In genomic region chr16:66954097-66954659, GRCh38 we compare ENCODE assay signal across 1 cellular context.
TF ChIP-seq lines count a peak whose summit lies in the region.

No MANE protein-coding gene starts in this region.

TF ChIP-seq in K562, 482 proteins besides CTCF, POLR2A, EP300 and RAD21 (continues in another document):
- TF ChIP-seq ZBTB49 (CRISPR knock-in tag; IDR thresholded peaks at IDR 0.05; ENCODE audit: borderline replicate concordance) (no peak), NCOA1 (IDR thresholded peaks at IDR 0.05; ENCODE audit: low read depth) (no peak), ZBTB26 (CRISPR knock-in tag; IDR thresholded peaks at IDR 0.05) (no peak), STAG1 (CRISPR knock-in tag; IDR thresholded peaks at IDR 0.05; ENCODE audit: borderline replicate concordance) (peak; percentile 54; the same call in 1 of the 2 replicates), ELK1 (CRISPR knock-in tag; IDR thresholded peaks at IDR 0.05) (no peak), KLF6 (CRISPR knock-in tag; IDR thresholded peaks at IDR 0.05; ENCODE audit: borderline replicate concordance) (no peak), ZNF57 (CRISPR knock-in tag; IDR thresholded peaks at IDR 0.05) (no peak), RBM25 (IDR thresholded peaks at IDR 0.05; ENCODE audit: low read depth, low read length, severe bottlenecking) (peak; percentile 37), FOSL1 (tag; conservative IDR thresholded peaks at IDR 0.05) (no peak), CTCFL (IDR thresholded peaks at IDR 0.05; ENCODE audit: borderline replicate concordance, insufficient read depth, low read depth, low read length, poor library complexity, severe bottlenecking) (peak; percentile 46), ZNF146 (CRISPR knock-in tag; IDR thresholded peaks at IDR 0.05; ENCODE audit: unreplicated experiment) (no peak), AFF4 (CRISPR knock-in tag; IDR thresholded peaks at IDR 0.05) (no peak), ZMIZ1 (IDR thresholded peaks at IDR 0.05; ENCODE audit: low read depth in 2 of 2, low read length in 2 of 2) (no peak), RUNX1 (IDR thresholded peaks at IDR 0.05; ENCODE audit: low read depth) (no peak), ILF3 (IDR thresholded peaks at IDR 0.05; ENCODE audit: borderline replicate concordance) (no peak), ZNF561 (CRISPR knock-in tag; conservative IDR thresholded peaks at IDR 0.05) (no peak), LCOR (CRISPR knock-in tag; IDR thresholded peaks at IDR 0.05) (peak; percentile 59; the same call in 1 of the 2 replicates), ZFP36 (IDR thresholded peaks at IDR 0.05; ENCODE audit: low read depth, low read length, partially characterized antibody) (peak; percentile 42), DEAF1 (CRISPR knock-in tag; IDR thresholded peaks at IDR 0.05) (peak; percentile 63), E2F4 (CRISPR knock-in tag; IDR thresholded peaks at IDR 0.05; ENCODE audit: low read depth) (no peak), CCNT2 (IDR thresholded peaks at IDR 0.05; ENCODE audit: borderline replicate concordance, extremely low read depth, insufficient read length, low read depth, low read length) (no peak), NR4A1 (CRISPR knock-in tag; IDR thresholded peaks at IDR 0.05) (no peak), NR4A1 (tag; IDR thresholded peaks at IDR 0.05) (no peak), CREB3L1 (IDR thresholded peaks at IDR 0.05; ENCODE audit: borderline replicate concordance, low read depth) (no peak), ZNF175 (CRISPR knock-in tag; IDR thresholded peaks at IDR 0.05; ENCODE audit: low read depth) (no peak), CBX5 (IDR thresholded peaks at IDR 0.05; ENCODE audit: borderline replicate concordance, low read depth) (no peak), CAMTA2 (CRISPR knock-in tag; conservative IDR thresholded peaks at IDR 0.05) (no peak), CEBPB (tag; IDR thresholded peaks at IDR 0.05) (no peak), ZEB2 (IDR thresholded peaks at IDR 0.05) (no peak), E2F5 (CRISPR knock-in tag; IDR thresholded peaks at IDR 0.05) (no peak), SMARCA4 (IDR thresholded peaks at IDR 0.05) (0 out of 2 replicates have a peak, but pooled peaks have one; percentile 38), ZNF280A (IDR thresholded peaks at IDR 0.05; ENCODE audit: low read depth, partially characterized antibody) (no peak), CXXC5 (CRISPR knock-in tag; IDR thresholded peaks at IDR 0.05) (no peak), RBM22 (IDR thresholded peaks at IDR 0.05; ENCODE audit: low read depth, low read length, poor library complexity, severe bottlenecking) (no peak), PTRF (tag; IDR thresholded peaks at IDR 0.05) (no peak), FOXK1 (CRISPR knock-in tag; IDR thresholded peaks at IDR 0.05; ENCODE audit: borderline replicate concordance) (no peak)
